8 cellular contexts compared by ENCODE assay signal in the genomic region with DNA sequence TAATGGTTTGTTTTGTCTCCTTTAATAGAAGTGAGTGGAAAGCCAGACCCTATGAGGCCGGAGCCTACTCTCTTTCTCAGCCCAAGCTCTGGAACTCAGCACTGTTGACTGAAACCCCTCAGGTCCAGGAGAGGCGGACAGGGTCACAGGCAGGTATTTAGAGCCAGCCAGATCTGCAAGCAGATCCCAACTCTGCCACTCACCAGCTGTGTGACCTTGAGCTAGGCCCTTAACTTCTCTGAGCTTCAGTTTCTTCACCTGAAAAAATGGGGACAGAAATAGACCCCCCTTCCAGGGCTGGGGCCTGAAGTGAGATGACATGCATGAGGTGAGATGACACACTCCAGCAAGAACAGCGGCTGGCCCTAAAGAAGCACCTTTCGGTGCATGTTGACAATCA. TPM values are rescaled to one million over a fixed set of nuclear protein-coding genes. Genes with fewer than 3 reads are reported as not detected.
"Had no signal": no experiment of that assay in that cellular context is flagged by ENCODE, and none has a peak within 500 bp of the region (broad histone marks: within the 10 kb centered on the region; RNA-seq: fewer than 3 reads in every experiment).

No MANE protein-coding gene starts in this region.

- H3K4me3 ChIP-seq: GM23338 had no signal

- H3K9me3 Mint-ChIP-seq: GM23338, H9, HFFc6 had no signal

- H3K27ac Mint-ChIP-seq: GM23338, H9, HFFc6 had no signal

- ATAC-seq: HCT116 had no signal

- H3K27ac ChIP-seq: HL-60 had no signal

- DNase-seq: H9, HFFc6, IMR-90 had no signal

- H3K4me3 Mint-ChIP-seq: GM23338, H9, HFFc6 had no signal

RNA-seq across cellular contexts. Expression of a gene that starts 27.1 kb away (rescaled TPM):
- total RNA-seq: GM23338, H1, H9, HFFc6, HT1080, IMR-90 had no signal
- polyA plus RNA-seq: GM23338, H1, IMR-90 had no signal

RNA-seq across cellular contexts. Expression of a gene that starts 42.0 kb away (rescaled TPM):
- total RNA-seq: HFFc6 had no signal
